Comparison of ENCODE assay signal across 11 cellular contexts in the genomic region with DNA sequence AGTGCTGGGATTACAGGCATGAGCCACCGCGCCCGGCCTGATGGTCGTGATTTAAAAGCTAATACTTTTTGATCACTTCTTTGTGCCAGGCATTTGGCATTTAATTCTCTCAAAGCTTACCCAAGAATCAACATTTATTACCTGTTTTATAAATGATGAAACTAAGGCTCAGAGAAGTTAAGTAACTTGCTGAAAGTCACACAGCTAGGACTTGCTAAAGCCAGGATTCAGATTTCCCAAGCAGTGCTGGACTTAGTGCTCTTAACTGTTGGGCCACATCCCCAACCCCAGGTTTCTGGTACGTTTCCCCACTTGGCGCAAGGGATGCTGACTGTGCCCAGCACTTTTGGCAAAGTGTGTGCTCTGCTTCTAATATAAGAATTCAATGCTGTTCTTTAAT. TPM values are rescaled to one million over a fixed set of nuclear protein-coding genes. Genes with fewer than 3 reads are reported as not detected.
"Had no signal": no experiment of that assay in that cellular context is flagged by ENCODE, and none has a peak within 500 bp of the region (broad histone marks: within the 10 kb centered on the region; RNA-seq: fewer than 3 reads in every experiment).

No MANE protein-coding gene starts in this region.

- H3K4me3 ChIP-seq: GM23338, HAP-1 had no signal

- H3K36me3 ChIP-seq: HAP-1 had no signal

- ATAC-seq: GM23338, HCT116 had no signal

- H3K9ac ChIP-seq: KMS-11 had no signal

- H3K9me3 ChIP-seq: HAP-1 had no signal

- H3K4me2 ChIP-seq: GM23338, KMS-11 had no signal

- DNase-seq: H7, HFFc6, IMR-90, KBM-7 had no signal

- H3K27ac ChIP-seq: HL-60, KMS-11 had no signal

- H2AFZ ChIP-seq: GM23338 had no signal

RNA-seq across cellular contexts. Expression of a gene that starts 10.5 kb away (rescaled TPM):
- total RNA-seq: GM23338, H4, H7, HFFc6, HT1080, IMR-90 had no signal
- polyA plus RNA-seq: GM23338, IMR-90 had no signal
